Comparison of ENCODE assay signal across 32 cellular contexts in the genomic region with DNA sequence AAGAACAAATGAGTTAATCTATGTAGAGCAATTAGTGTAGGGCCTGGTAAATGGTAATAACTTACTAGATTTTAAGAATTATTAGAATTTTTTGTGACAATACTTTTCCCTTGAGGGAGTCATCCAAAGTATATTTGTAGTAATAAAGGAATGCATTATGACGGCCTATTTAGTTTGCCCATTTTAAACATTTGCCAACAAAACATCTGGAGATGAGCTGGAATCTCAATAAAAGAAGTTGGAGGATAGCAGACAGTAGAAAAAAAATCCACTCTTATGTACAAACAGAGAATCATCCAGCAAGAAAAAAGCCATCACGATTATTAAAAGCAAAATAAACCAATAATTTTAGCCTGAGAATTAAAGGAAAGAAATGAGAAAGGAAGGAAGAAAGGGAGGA.
"Had no signal": no experiment of that assay in that cellular context is flagged by ENCODE, and none has a peak within 500 bp of the region (broad histone marks: within the 10 kb centered on the region; RNA-seq: fewer than 3 reads in every experiment).

No MANE protein-coding gene starts in this region.

- H3K9me3 Mint-ChIP-seq: activated naive CD4-positive, alpha-beta T cell treated with anti-CD3 and anti-CD28 coated beads, Interleukin-2, amount 10 ng/mL, durations not matched to agents 7 days and 5 days; activated naive CD8-positive, alpha-beta T cell treated with anti-CD3 and anti-CD28 coated beads, Interleukin-2, amount 50 U/mL, for 24 hours had no signal

- ATAC-seq: activated CD8-positive, alpha-beta memory T cell treated with anti-CD3 and anti-CD28 coated beads, Interleukin-2, amount 10 ng/mL, durations not matched to agents 7 days and 5 days; activated naive CD8-positive, alpha-beta T cell treated with anti-CD3 and anti-CD28 coated beads, Interleukin-2, amount 50 U/mL, for 24 hours; SK-N-SH treated with all-trans-retinoic acid at 6 μM for 48 hours; T-cell had no signal

- H3K4me1 Mint-ChIP-seq: activated CD4-positive, alpha-beta memory T cell treated with anti-CD3 and anti-CD28 coated beads, Interleukin-2, amount 10 ng/mL, durations not matched to agents 7 days and 5 days; activated CD8-positive, alpha-beta memory T cell treated with anti-CD3 and anti-CD28 coated beads, Interleukin-2, amount 10 ng/mL, durations not matched to agents 7 days and 5 days; activated naive CD4-positive, alpha-beta T cell treated with anti-CD3 and anti-CD28 coated beads, Interleukin-2, amount 10 ng/mL, durations not matched to agents 7 days and 5 days; activated naive CD8-positive, alpha-beta T cell treated with anti-CD3 and anti-CD28 coated beads, Interleukin-2, amount 50 U/mL, for 24 hours; T-cell had no signal

- H3K36me3 ChIP-seq: Peyer's patch, SJSA1, WERI-Rb-1 had no signal

- H3K4me1 ChIP-seq: Peyer's patch, SJSA1 had no signal

- DNase-seq: activated CD4-positive, alpha-beta memory T cell treated with anti-CD3 and anti-CD28 coated beads, Interleukin-2, amount 10 ng/mL, durations not matched to agents 7 days and 5 days; activated CD4-positive, alpha-beta T cell treated with anti-CD3 and anti-CD28 coated beads for 1 hour; activated CD4-positive, alpha-beta T cell treated with anti-CD3 and anti-CD28 coated beads for 48 hours; activated CD4-positive, CD25-positive, alpha-beta regulatory T cell; activated CD8-positive, alpha-beta memory T cell treated with anti-CD3 and anti-CD28 coated beads for 24 hours; activated CD8-positive, alpha-beta memory T cell treated with anti-CD3 and anti-CD28 coated beads, Interleukin-2, amount 10 ng/mL, durations not matched to agents 7 days and 5 days; activated CD8-positive, alpha-beta memory T cell treated with anti-CD3 and anti-CD28 coated beads, Interleukin-2, amount 50 U/mL, for 48 hours; activated effector memory CD4-positive, alpha-beta T cell treated with Interleukin-2 at 50 U/mL for 16 hours; activated naive CD4-positive, alpha-beta T cell treated with anti-CD3 and anti-CD28 coated beads, Interleukin-2, amount 10 ng/mL, durations not matched to agents 7 days and 5 days; activated naive CD8-positive, alpha-beta T cell treated with anti-CD3 and anti-CD28 coated beads, Interleukin-2, amount 50 U/mL, for 24 hours; activated T-cell treated with anti-CD3 and anti-CD28 coated beads, Interleukin-2, amount 50 U/mL, for 48 hours; anterior cingulate cortex; caudate nucleus; cerebellar nuclear complex; NCI-H1092 treated with DMSO at 0.1 percent for 48 hours; NCI-H1417; NCI-H146; NCI-H187; NCI-H2081; NCI-H2171 treated with DMSO at 0.1 percent for 48 hours; NCI-H226; NCI-H524 treated with DMSO at 0.1 percent for 48 hours; Peyer's patch; RPMI8226; SHP77 treated with DMSO at 0.1 percent for 48 hours; T-cell; T1000; WERI-Rb-1 had no signal

- H3K4me3 Mint-ChIP-seq: activated CD4-positive, alpha-beta memory T cell treated with anti-CD3 and anti-CD28 coated beads, Interleukin-2, amount 10 ng/mL, durations not matched to agents 7 days and 5 days; activated CD8-positive, alpha-beta memory T cell treated with anti-CD3 and anti-CD28 coated beads, Interleukin-2, amount 10 ng/mL, durations not matched to agents 7 days and 5 days; activated naive CD4-positive, alpha-beta T cell treated with anti-CD3 and anti-CD28 coated beads, Interleukin-2, amount 10 ng/mL, durations not matched to agents 7 days and 5 days; activated naive CD8-positive, alpha-beta T cell; activated naive CD8-positive, alpha-beta T cell treated with anti-CD3 and anti-CD28 coated beads, Interleukin-2, amount 50 U/mL, for 24 hours; brain; T-cell had no signal

- H3K27me3 Mint-ChIP-seq: activated CD4-positive, alpha-beta memory T cell treated with anti-CD3 and anti-CD28 coated beads, Interleukin-2, amount 10 ng/mL, durations not matched to agents 7 days and 5 days; activated CD8-positive, alpha-beta memory T cell treated with anti-CD3 and anti-CD28 coated beads, Interleukin-2, amount 10 ng/mL, durations not matched to agents 7 days and 5 days; activated naive CD4-positive, alpha-beta T cell treated with anti-CD3 and anti-CD28 coated beads, Interleukin-2, amount 10 ng/mL, durations not matched to agents 7 days and 5 days; activated naive CD8-positive, alpha-beta T cell; activated naive CD8-positive, alpha-beta T cell treated with anti-CD3 and anti-CD28 coated beads, Interleukin-2, amount 50 U/mL, for 24 hours; T-cell had no signal

- H3K4me3 ChIP-seq: Peyer's patch, SJSA1 had no signal

- H3K36me3 Mint-ChIP-seq: activated CD8-positive, alpha-beta memory T cell treated with anti-CD3 and anti-CD28 coated beads, Interleukin-2, amount 10 ng/mL, durations not matched to agents 7 days and 5 days; activated naive CD4-positive, alpha-beta T cell treated with anti-CD3 and anti-CD28 coated beads, Interleukin-2, amount 10 ng/mL, durations not matched to agents 7 days and 5 days; activated naive CD8-positive, alpha-beta T cell; brain; T-cell had no signal

- H3K27me3 ChIP-seq: Peyer's patch, SJSA1 had no signal

- H3K9me3 ChIP-seq: Peyer's patch, SJSA1 had no signal

- H3K27ac ChIP-seq: Peyer's patch, SJSA1, WERI-Rb-1 had no signal

- H3K27ac Mint-ChIP-seq: activated CD4-positive, alpha-beta memory T cell treated with anti-CD3 and anti-CD28 coated beads, Interleukin-2, amount 10 ng/mL, durations not matched to agents 7 days and 5 days; activated CD8-positive, alpha-beta memory T cell treated with anti-CD3 and anti-CD28 coated beads, Interleukin-2, amount 10 ng/mL, durations not matched to agents 7 days and 5 days; activated naive CD4-positive, alpha-beta T cell treated with anti-CD3 and anti-CD28 coated beads, Interleukin-2, amount 10 ng/mL, durations not matched to agents 7 days and 5 days; activated naive CD8-positive, alpha-beta T cell; activated naive CD8-positive, alpha-beta T cell treated with anti-CD3 and anti-CD28 coated beads, Interleukin-2, amount 50 U/mL, for 24 hours; brain; T-cell had no signal
